In genomic region chr10:46531737-46532136, GRCh38 we compare ENCODE assay signal across 20 cellular contexts. TPM values are rescaled to one million over a fixed set of nuclear protein-coding genes. Genes with fewer than 3 reads are reported as not detected.
DNase-seq lines count a peak whose midpoint lies in the region; ATAC-seq and TF ChIP-seq lines count a peak whose summit lies in the region.
"Had no signal": no experiment of that assay in that cellular context is flagged by ENCODE, and none has a peak within 500 bp of the region (broad histone marks: within the 10 kb centered on the region; RNA-seq: fewer than 3 reads in every experiment).

No MANE protein-coding gene starts in this region.

- H3K27me3 ChIP-seq in Panc1 (ENCODE audit: control insufficient read depth, insufficient read depth, low read length), result no peaks in the 10 kb centered on the region
- H3K27me3 ChIP-seq in tibial artery, result no peaks in the 10 kb centered on the region
- H3K27me3 ChIP-seq: BE2C; BLaER1 treated with 17β-estradiol and CSF1 and Interleukin-3, amounts not matched to agents 10 nM and 100 nM had no signal

- H3K36me3 Mint-ChIP-seq in MCF 10A (ENCODE audit: insufficient read depth, unreplicated experiment), result no peaks in the 10 kb centered on the region
- H3K36me3 Mint-ChIP-seq: CD14-positive monocyte; CD8-positive, alpha-beta memory T cell had no signal

- ATAC-seq in Panc1 (no peak), HG02852 (IDR thresholded peaks at IDR 0.05; ENCODE audit: unreplicated experiment) (no peak), HG03342 (IDR thresholded peaks at IDR 0.05; ENCODE audit: unreplicated experiment) (no peak)

- in situ Hi-C loops in T47D (cut with HindIII; ENCODE audit: low pct_unique_long_range_greater_than_20kb, low sequenced_read_pairs), result no loop called here
- in situ Hi-C loops in Panc1 (cut with HindIII; ENCODE audit: low pct_unique_long_range_greater_than_20kb, low sequenced_read_pairs), result no loop called here

- no peaks in the 10 kb centered on the region for H3K9me3 ChIP-seq in Panc1 (ENCODE audit: control insufficient read depth, insufficient read depth, low read depth, low read length)
- H3K9me3 ChIP-seq in tibial artery, result no peaks in the 10 kb centered on the region
- H3K9me3 ChIP-seq: BE2C had no signal

- POLR2A ChIA-PET in MCF 10A (lab: Yijun Ruan, JAX), result no interaction called here
- POLR2A ChIA-PET in Panc1 (lab: Charles Lee), result no interaction called here

- CTCF ChIA-PET in MCF 10A (lab: Yijun Ruan, JAX) (no interaction called here), Panc1 (lab: Charles Lee) (no interaction called here)

- H3K4me1 ChIP-seq in Panc1 (ENCODE audit: control insufficient read depth, insufficient read depth, low read length) (peaks cover 20% of the 10 kb centered on the region), tibial artery (no peaks in the 10 kb centered on the region)
- H3K4me1 ChIP-seq: BE2C; BLaER1 treated with 17β-estradiol and CSF1 and Interleukin-3, amounts not matched to agents 10 nM and 100 nM had no signal

- H3K4me1 Mint-ChIP-seq in MCF 10A (ENCODE audit: insufficient read depth, unreplicated experiment), result no peaks in the 10 kb centered on the region
- H3K4me1 Mint-ChIP-seq: CD14-positive monocyte; CD8-positive, alpha-beta memory T cell had no signal

- peak; percentile 76 to 84 for DNase-seq in T47D (ENCODE audit: low read depth in 1 of 2, low spot score in 1 of 2)
- no peak for DNase-seq in MCF 10A (ENCODE audit: unreplicated experiment)
- peak; percentile 14 for DNase-seq in DMS53 treated with DMSO at 0.1 percent for 48 hours (lab: John Stamatoyannopoulos, UW; ENCODE audit: unreplicated experiment)
- no peak for DNase-seq in Panc1 (ENCODE audit: low read depth, low spot score)
- no peak for DNase-seq in tibial artery
- DNase-seq: ACHN; AML-193; BE2C; CD4-positive, alpha-beta T cell; DMS 273 treated with DMSO at 0.1 percent for 48 hours; DND-41; GM23248; H7; HCEC 1CT had no signal

- no peaks in the 10 kb centered on the region for H3K27me3 Mint-ChIP-seq in MCF 10A (ENCODE audit: insufficient read depth, unreplicated experiment)

- no peak for TF ChIP-seq CTCF in MCF 10A (IDR thresholded peaks at IDR 0.05; ENCODE audit: unreplicated experiment)
- no peak for TF ChIP-seq CTCF in Panc1 (IDR thresholded peaks at IDR 0.05)
- TF ChIP-seq CTCF in tibial artery (IDR thresholded peaks at IDR 0.05), result no peak

- H3K36me3 ChIP-seq in Panc1 (ENCODE audit: control insufficient read depth, insufficient read depth, low read length), result no peaks in the 10 kb centered on the region
- no peaks in the 10 kb centered on the region for H3K36me3 ChIP-seq in tibial artery
- H3K36me3 ChIP-seq: BE2C; BLaER1 treated with 17β-estradiol and CSF1 and Interleukin-3, amounts not matched to agents 10 nM and 100 nM had no signal

- intact Hi-C loops in MCF 10A (cut with micrococcal nuclease) (no loop called here), Panc1 (cut with micrococcal nuclease; ENCODE audit: unreplicated experiment) (no loop called here), tibial artery (cut with DNase I; ENCODE audit: low total_unique reads) (no loop called here)

- no peak overlapping the region for H3K4me3 Mint-ChIP-seq in MCF 10A (ENCODE audit: unreplicated experiment)
- H3K4me3 Mint-ChIP-seq: CD14-positive monocyte; CD4-positive, alpha-beta T cell; CD8-positive, alpha-beta memory T cell had no signal

- H3K27ac ChIP-seq in Panc1 (ENCODE audit: low read length) (peak overlapping the region; percentile 5; the same call in 1 of the 2 replicates), tibial artery (no peak overlapping the region)
- H3K27ac ChIP-seq: 22Rv1; BLaER1 treated with 17β-estradiol and CSF1 and Interleukin-3, amounts not matched to agents 10 nM and 100 nM; GM23248 had no signal

- BruUV-seq in MCF 10A (replicated peaks; lab: Mats Ljungman, UMichigan) (no TSS peak), Panc1 (replicated peaks; lab: Mats Ljungman, UMichigan) (no TSS peak)

- H3K9me3 Mint-ChIP-seq in MCF 10A (ENCODE audit: unreplicated experiment), result no peaks in the 10 kb centered on the region
- H3K9me3 Mint-ChIP-seq: CD14-positive monocyte; CD4-positive, alpha-beta T cell; CD8-positive, alpha-beta memory T cell had no signal

- no peak overlapping the region for H3K27ac Mint-ChIP-seq in MCF 10A (ENCODE audit: low read depth, unreplicated experiment)
- H3K27ac Mint-ChIP-seq: CD14-positive monocyte; CD4-positive, alpha-beta T cell; CD8-positive, alpha-beta memory T cell had no signal

- H3K4me3 ChIP-seq in Panc1 (ENCODE audit: low read depth in 2 of 2, low read length in 2 of 2) (no peak overlapping the region), tibial artery (no peak overlapping the region)
- H3K4me3 ChIP-seq: BLaER1 treated with 17β-estradiol and CSF1 and Interleukin-3, amounts not matched to agents 10 nM and 100 nM; GM23248 had no signal

RNA-seq across cellular contexts. Expression of gene GPRIN2, which starts 24.7 kb away (rescaled TPM):
- total RNA-seq in MCF 10A (2022), result not detected in 2 replicates
- 12.9 TPM for total RNA-seq in Panc1 (2021; ENCODE audit: unreplicated experiment)
- polyA plus RNA-seq in Panc1 (2012; ENCODE audit: insufficient read length), result 10.6 TPM
- total RNA-seq: CD4-positive, alpha-beta T cell; CD8-positive, alpha-beta memory T cell; GM23248 had no signal
- polyA plus RNA-seq: CD14-positive monocyte; CD8-positive, alpha-beta memory T cell; GM23248 had no signal

RNA-seq across cellular contexts. Expression of gene SYT15, which starts 47.2 kb away (rescaled TPM):
- total RNA-seq in MCF 10A (2022) (0.79 and 0.84 TPM in 2 replicates), Panc1 (2021; ENCODE audit: unreplicated experiment) (0.28 TPM)
- 1.0 TPM for polyA plus RNA-seq in Panc1 (2012; ENCODE audit: insufficient read length)
- total RNA-seq: H7 had no signal

Comparison
In these comparisons a context has a peak if more than half of its experiments do, and no peak if none do; other contexts are left out.
1. DNase-seq: peak in T47D (2 of 2) and DMS53 treated with DMSO at 0.1 percent for 48 hours (single experiment); none in MCF 10A (single experiment), Panc1 (single experiment) and tibial artery (0 of 2).
2. RNA of gene GPRIN2, which starts 24.7 kb away (total RNA-seq): 12.9 TPM in Panc1 (single experiment); not detected in MCF 10A; every median in the first group is over 10 times any median in the second.